Comparison of ENCODE assay signal across 12 cellular contexts in genomic region chr2:8511868-8512612, GRCh38.
A peak's percentile ranks its signal among the peaks of the same experiment; 100 is the strongest.
DNase-seq lines count a peak whose midpoint lies in the region; ATAC-seq, FAIRE-seq and TF ChIP-seq lines count a peak whose summit lies in the region.
"Had no signal": no experiment of that assay in that cellular context is flagged by ENCODE, and none has a peak within 500 bp of the region (broad histone marks: within the 10 kb centered on the region; RNA-seq: fewer than 3 reads in every experiment).

No MANE protein-coding gene starts in this region.

- peak overlapping the region; percentile 57 for H3K27ac Mint-ChIP-seq in activated CD8-positive, alpha-beta memory T cell treated with anti-CD3 and anti-CD28 coated beads, Interleukin-2, amount 10 ng/mL, durations not matched to agents 7 days and 5 days
- no peak overlapping the region for H3K27ac Mint-ChIP-seq in chondrocyte (ENCODE audit: unreplicated experiment)
- H3K27ac Mint-ChIP-seq in glutamatergic neuron (ENCODE audit: unreplicated experiment), result no peak overlapping the region
- H3K27ac Mint-ChIP-seq: activated T-helper 2 cell treated with anti-CD3 and anti-CD28 coated beads, Interferon-gamma antibody, Interleukin-2, Interleukin-4, amounts not matched to agents 10 μg/mL and 5 μg/mL and 100 μg/mL, durations not matched to agents 14 hours and 24 hours and 36 hours had no signal

- H3K9me3 Mint-ChIP-seq in activated CD8-positive, alpha-beta memory T cell treated with anti-CD3 and anti-CD28 coated beads, Interleukin-2, amount 10 ng/mL, durations not matched to agents 7 days and 5 days (ENCODE audit: low read depth), result peaks cover 13% of the 10 kb centered on the region
- peaks cover 12% of the 10 kb centered on the region for H3K9me3 Mint-ChIP-seq in chondrocyte (ENCODE audit: low read depth)
- peaks cover 11% of the 10 kb centered on the region for H3K9me3 Mint-ChIP-seq in glutamatergic neuron (ENCODE audit: unreplicated experiment)

- no peak overlapping the region for H3K4me3 Mint-ChIP-seq in activated CD8-positive, alpha-beta memory T cell treated with anti-CD3 and anti-CD28 coated beads, Interleukin-2, amount 10 ng/mL, durations not matched to agents 7 days and 5 days
- H3K4me3 Mint-ChIP-seq in chondrocyte (ENCODE audit: unreplicated experiment) (no peak overlapping the region), glutamatergic neuron (ENCODE audit: unreplicated experiment) (no peak overlapping the region)

- H3K27ac ChIP-seq in spleen, result peak overlapping the region in 4 of 8 donors; percentile 18 to 58 (median 45)
- H3K27ac ChIP-seq: right lobe of liver had no signal

- peaks cover 0 to 8% (median 0%) of the 10 kb centered on the region in 7 donors for H3K27me3 ChIP-seq in spleen (replicated peaks in 1 of 7)
- H3K27me3 ChIP-seq: right lobe of liver had no signal

- no peak for DNase-seq in activated CD8-positive, alpha-beta memory T cell treated with anti-CD3 and anti-CD28 coated beads, Interleukin-2, amount 10 ng/mL, durations not matched to agents 7 days and 5 days
- no peak for DNase-seq in activated CD8-positive, alpha-beta memory T cell treated with anti-CD3 and anti-CD28 coated beads, Interleukin-2, amount 50 U/mL, for 48 hours
- DNase-seq in NCI-H146 treated with DMSO at 0.1 percent for 48 hours (lab: John Stamatoyannopoulos, UW; ENCODE audit: unreplicated experiment), result peak; percentile 41
- DNase-seq in chondrocyte (ENCODE audit: low spot score), result peak; percentile 27
- peak; percentile 46 for DNase-seq in spleen
- no peak for DNase-seq in frontal cortex (ENCODE audit: low spot score in 2 of 2)
- DNase-seq in glutamatergic neuron, result no peak
- no peak for DNase-seq in mucosa of gallbladder (ENCODE audit: low spot score)
- DNase-seq: NCI-H1092 treated with DMSO at 0.1 percent for 48 hours, right lobe of liver had no signal

- peaks cover 19 to 65% (median 33%) of the 10 kb centered on the region in 6 donors for H3K4me1 ChIP-seq in spleen
- H3K4me1 ChIP-seq: right lobe of liver had no signal

- ATAC-seq in activated CD8-positive, alpha-beta memory T cell treated with anti-CD3 and anti-CD28 coated beads, Interleukin-2, amount 10 ng/mL, durations not matched to agents 7 days and 5 days, result no peak

- no peaks in the 10 kb centered on the region for H3K36me3 ChIP-seq in spleen
- H3K36me3 ChIP-seq: right lobe of liver had no signal

- WGBS in spleen, 5 donors, result 83 to 100% (median 88%) methylated on average over 1 of the region's 1 CpG; no CpG with 5 or more reads in 1 of the 5 donors

- H3K4me3 ChIP-seq in spleen, result no peak overlapping the region
- H3K4me3 ChIP-seq: right lobe of liver had no signal

- peaks cover 0 to 28% (median 12%) of the 10 kb centered on the region in 8 donors for H3K9me3 ChIP-seq in spleen
- H3K9me3 ChIP-seq: right lobe of liver had no signal

- TF ChIP-seq CTCF in chondrocyte (IDR thresholded peaks at IDR 0.05), result no peak
- no peak for TF ChIP-seq CTCF in spleen (IDR thresholded peaks at IDR 0.05 in 8 of 11, conservative IDR thresholded peaks at IDR 0.05 in 3 of 11)
- TF ChIP-seq CTCF in glutamatergic neuron (IDR thresholded peaks at IDR 0.05; ENCODE audit: partially characterized antibody, unreplicated experiment), result no peak

- H3K27me3 Mint-ChIP-seq in activated CD8-positive, alpha-beta memory T cell treated with anti-CD3 and anti-CD28 coated beads, Interleukin-2, amount 10 ng/mL, durations not matched to agents 7 days and 5 days, result no peaks in the 10 kb centered on the region
- H3K27me3 Mint-ChIP-seq in chondrocyte (ENCODE audit: low read depth), result peaks cover 7% of the 10 kb centered on the region
- H3K27me3 Mint-ChIP-seq in glutamatergic neuron (ENCODE audit: unreplicated experiment), result peaks cover 2% of the 10 kb centered on the region

- intact Hi-C loops in spleen (cut with DNase I; ENCODE audit: low total_unique reads), result no loop called here

- TF ChIP-seq POLR2A in spleen (IDR thresholded peaks at IDR 0.05), result no peak

- peaks cover 41% of the 10 kb centered on the region for H3K36me3 Mint-ChIP-seq in activated CD8-positive, alpha-beta memory T cell treated with anti-CD3 and anti-CD28 coated beads, Interleukin-2, amount 10 ng/mL, durations not matched to agents 7 days and 5 days
- peaks cover 3% of the 10 kb centered on the region for H3K36me3 Mint-ChIP-seq in chondrocyte (ENCODE audit: low read depth)
- H3K36me3 Mint-ChIP-seq in glutamatergic neuron (ENCODE audit: unreplicated experiment), result peaks cover 16% of the 10 kb centered on the region

- CTCF ChIA-PET in activated CD8-positive, alpha-beta memory T cell treated with anti-CD3 and anti-CD28 coated beads, Interleukin-2, amount 10 ng/mL, durations not matched to agents 7 days and 5 days (lab: Charles Lee), result interaction anchor here (1.4 to 1.6 kb wide), 2 partner anchors 15 to 29 kb away, joined by 4 to 8 read pairs; no protein-coding TSS in a partner anchor

- peaks cover 57% of the 10 kb centered on the region for H3K4me1 Mint-ChIP-seq in activated CD8-positive, alpha-beta memory T cell treated with anti-CD3 and anti-CD28 coated beads, Interleukin-2, amount 10 ng/mL, durations not matched to agents 7 days and 5 days
- H3K4me1 Mint-ChIP-seq in chondrocyte (ENCODE audit: low read depth), result peaks cover 12% of the 10 kb centered on the region
- no peaks in the 10 kb centered on the region for H3K4me1 Mint-ChIP-seq in glutamatergic neuron (ENCODE audit: low read depth, unreplicated experiment)

- FAIRE-seq in frontal cortex (lab: Jason Lieb, UNC), result no peak
- FAIRE-seq: TTC549 had no signal

Comparison
In these comparisons a context has a peak if more than half of its experiments do, and no peak if none do; other contexts are left out.
1. DNase-seq: peak in NCI-H146 treated with DMSO at 0.1 percent for 48 hours (single experiment), chondrocyte (single experiment) and spleen (single experiment); none in activated CD8-positive, alpha-beta memory T cell treated with anti-CD3 and anti-CD28 coated beads, Interleukin-2, amount 10 ng/mL, durations not matched to agents 7 days and 5 days (single experiment), activated CD8-positive, alpha-beta memory T cell treated with anti-CD3 and anti-CD28 coated beads, Interleukin-2, amount 50 U/mL, for 48 hours (single experiment), frontal cortex (0 of 2), glutamatergic neuron (single experiment) and mucosa of gallbladder (single experiment).